In genomic region chr9:136229096-136230065, GRCh38 we compare ENCODE assay signal across 24 cellular contexts. TPM values are rescaled to one million over a fixed set of nuclear protein-coding genes. Genes with fewer than 3 reads are reported as not detected.
A peak's percentile ranks its signal among the peaks of the same experiment; 100 is the strongest.
DNase-seq lines count a peak whose midpoint lies in the region; ATAC-seq and TF ChIP-seq lines count a peak whose summit lies in the region.
"Had no signal": no experiment of that assay in that cellular context is flagged by ENCODE, and none has a peak within 500 bp of the region (broad histone marks: within the 10 kb centered on the region; RNA-seq: fewer than 3 reads in every experiment).

No MANE protein-coding gene starts in this region.

- H3K9me3 ChIP-seq in osteoblast (ENCODE audit: low read depth, low read length) (no peaks in the 10 kb centered on the region), MG63 (no peaks in the 10 kb centered on the region)
- H3K9me3 ChIP-seq: psoas muscle, transverse colon had no signal

- H3K27ac ChIP-seq in osteoblast (ENCODE audit: low read depth, low read length), result no peak overlapping the region
- H3K27ac ChIP-seq: psoas muscle, SK-N-MC, transverse colon had no signal

- H3K36me3 Mint-ChIP-seq in activated CD4-positive, alpha-beta T cell treated with anti-CD3 and anti-CD28 coated beads for 36 hours (ENCODE audit: low read depth), result peaks cover 27% of the 10 kb centered on the region

- in situ Hi-C loops in astrocyte of the cerebellum (cut with HindIII; ENCODE audit: low sequenced_read_pairs), result no loop called here

- intact Hi-C loops in activated CD4-positive, alpha-beta T cell treated with anti-CD3 and anti-CD28 coated beads for 36 hours (cut with DNase I, micrococcal nuclease), result loop anchor here in 1 of 2 experiments (5.0 kb wide), 1 partner anchor 53 kb away; no protein-coding TSS in a partner anchor

- H3K27me3 Mint-ChIP-seq in activated CD4-positive, alpha-beta T cell treated with anti-CD3 and anti-CD28 coated beads for 36 hours, result no peaks in the 10 kb centered on the region
- H3K27me3 Mint-ChIP-seq: CD4-positive, alpha-beta T cell had no signal

- H3K4me3 Mint-ChIP-seq in activated CD4-positive, alpha-beta T cell treated with anti-CD3 and anti-CD28 coated beads for 36 hours, result no peak overlapping the region
- H3K4me3 Mint-ChIP-seq: activated T-helper 1 cell treated with anti-CD3 and anti-CD28 coated beads, Interleukin-12 subunit alpha, Interleukin-12 subunit beta, Interleukin-2, Interleukin-4 antibody, amounts not matched to agents 30 ng/mL and 10 ng/mL and 1 ng/mL, durations not matched to agents 14 hours and 24 hours and 36 hours; CD4-positive, alpha-beta T cell; nephron progenitor cell had no signal

- H3K27me3 ChIP-seq in osteoblast (ENCODE audit: insufficient read depth, low read length), result no peaks in the 10 kb centered on the region
- H3K27me3 ChIP-seq in MG63, result no peaks in the 10 kb centered on the region
- H3K27me3 ChIP-seq: transverse colon had no signal

- CTCF ChIA-PET in activated CD4-positive, alpha-beta T cell treated with anti-CD3 and anti-CD28 coated beads for 36 hours (lab: Charles Lee), result interaction anchor here (1.4 kb wide), 1 partner anchor 11 kb away, joined by 3 read pairs; no protein-coding TSS in a partner anchor

- H3K4me3 ChIP-seq in LNCaP clone FGC (ENCODE audit: low read depth, low read length) (no peak overlapping the region), astrocyte of the cerebellum (ENCODE audit: low read depth, low read length) (no peak overlapping the region), osteoblast (ENCODE audit: insufficient read depth, low read length) (no peak overlapping the region), MG63 (no peak overlapping the region)
- H3K4me3 ChIP-seq: psoas muscle, SK-N-MC, transverse colon had no signal

- H3K27ac Mint-ChIP-seq in activated CD4-positive, alpha-beta T cell treated with anti-CD3 and anti-CD28 coated beads for 36 hours, result peak overlapping the region; percentile 37
- H3K27ac Mint-ChIP-seq: nephron progenitor cell had no signal

- TF ChIP-seq CTCF in LNCaP clone FGC (IDR thresholded peaks at IDR 0.05; ENCODE audit: control insufficient read depth, extremely low read depth, insufficient read depth) (no peak), astrocyte of the cerebellum (IDR thresholded peaks at IDR 0.05; ENCODE audit: low read depth, low read length, missing control alignments) (no peak), osteoblast (IDR thresholded peaks at IDR 0.05; ENCODE audit: extremely low read depth, low read depth, low read length) (no peak)

- H3K36me3 ChIP-seq in osteoblast (ENCODE audit: insufficient read depth, low read length), result peaks cover 4% of the 10 kb centered on the region
- peaks cover 4% of the 10 kb centered on the region; the same call in 1 of the 2 replicates for H3K36me3 ChIP-seq in MG63
- H3K36me3 ChIP-seq: transverse colon had no signal

- peak overlapping the region; percentile 51 for H3K4me2 ChIP-seq in osteoblast (ENCODE audit: insufficient read depth, low read length)

- peaks cover 14% of the 10 kb centered on the region for H3K79me2 ChIP-seq in osteoblast (ENCODE audit: insufficient read depth, low read length)

- H2AFZ ChIP-seq in osteoblast (ENCODE audit: low read length), result no peak overlapping the region

- H3K4me1 Mint-ChIP-seq in activated CD4-positive, alpha-beta T cell treated with anti-CD3 and anti-CD28 coated beads for 36 hours, result peaks cover 49% of the 10 kb centered on the region

- H3K4me1 ChIP-seq in osteoblast (ENCODE audit: insufficient read depth, low read length), result peaks cover 14% of the 10 kb centered on the region
- H3K4me1 ChIP-seq: psoas muscle, transverse colon had no signal

- ATAC-seq in activated CD4-positive, alpha-beta T cell treated with anti-CD3 and anti-CD28 coated beads for 36 hours, result no peak
- ATAC-seq in GM19397 (IDR thresholded peaks at IDR 0.05; ENCODE audit: unreplicated experiment), result no peak

- H4K20me1 ChIP-seq in osteoblast (ENCODE audit: insufficient read depth, low read length), result peaks cover 26% of the 10 kb centered on the region

- no peak for DNase-seq in activated CD4-positive, alpha-beta T cell treated with anti-CD3 and anti-CD28 coated beads for 36 hours
- no peak for DNase-seq in activated CD4-positive, alpha-beta T cell treated with anti-CD3 and anti-CD28 coated beads for 1 hour
- DNase-seq in LNCaP clone FGC (ENCODE audit: low read depth) (peak; percentile 47), astrocyte of the cerebellum (ENCODE audit: low read depth) (peak; percentile 72), osteoblast (ENCODE audit: insufficient read length, low spot score, missing footprints) (peak; percentile 90), MG63 (no peak), NCI-H128 (lab: John Stamatoyannopoulos, UW; ENCODE audit: unreplicated experiment) (no peak)
- DNase-seq: 8988T; CD4-positive, alpha-beta T cell; cerebellar nuclear complex; DND-41; effector memory CD4-positive, alpha-beta T cell; kidney glomerular epithelial cell; NCI-H2029; NCI-H510A treated with DMSO at 0.1 percent for 48 hours; nephron progenitor cell; OCI-M1; psoas muscle; stimulated activated naive CD4-positive, alpha-beta T cell; transverse colon had no signal

- POLR2A ChIA-PET in activated CD4-positive, alpha-beta T cell treated with anti-CD3 and anti-CD28 coated beads for 36 hours (lab: Charles Lee), result no interaction called here

- no peaks in the 10 kb centered on the region for H3K9me3 Mint-ChIP-seq in activated CD4-positive, alpha-beta T cell treated with anti-CD3 and anti-CD28 coated beads for 36 hours (ENCODE audit: low read depth)
- H3K9me3 Mint-ChIP-seq: activated T-helper 1 cell treated with anti-CD3 and anti-CD28 coated beads, Interleukin-12 subunit alpha, Interleukin-12 subunit beta, Interleukin-2, Interleukin-4 antibody, amounts not matched to agents 30 ng/mL and 10 ng/mL and 1 ng/mL, durations not matched to agents 14 hours and 24 hours and 36 hours; CD4-positive, alpha-beta T cell; nephron progenitor cell had no signal

RNA-seq across cellular contexts. Expression of gene QSOX2, which starts 16.2 kb away (rescaled TPM):
- 10 to 100 TPM; 18.1 to 21.2 TPM for total RNA-seq in activated CD4-positive, alpha-beta T cell treated with anti-CD3 and anti-CD28 coated beads for 36 hours
- 6.8 and 12.7 TPM in 2 replicates for total RNA-seq in osteoblast
- 22.7 and 28.2 TPM in 2 replicates for total RNA-seq in MG63 (2014; rRNA removed; shearing (Covaris generic); ENCODE audit: low replicate concordance)

RNA-seq across cellular contexts. Expression of gene LHX3, which starts 24.5 kb away (rescaled TPM):
- not detected for total RNA-seq in activated CD4-positive, alpha-beta T cell treated with anti-CD3 and anti-CD28 coated beads for 36 hours
- under 0.01 TPM in 1 of 2 replicates, not detected in the other for total RNA-seq in osteoblast
- not detected in 2 replicates for total RNA-seq in MG63 (2014; rRNA removed; shearing (Covaris generic); ENCODE audit: low replicate concordance)
- total RNA-seq: activated T-helper 1 cell treated with anti-CD3 and anti-CD28 coated beads, Interleukin-12 subunit alpha, Interleukin-12 subunit beta, Interleukin-2, Interleukin-4 antibody, amounts not matched to agents 30 ng/mL and 10 ng/mL and 1 ng/mL, durations not matched to agents 14 hours and 24 hours and 36 hours; mesenteric fat pad; psoas muscle; transverse colon had no signal

Comparison
In these comparisons a context has a peak if more than half of its experiments do, and no peak if none do; other contexts are left out.
1. DNase-seq: peak in LNCaP clone FGC (single experiment), astrocyte of the cerebellum (single experiment) and osteoblast (single experiment); none in activated CD4-positive, alpha-beta T cell treated with anti-CD3 and anti-CD28 coated beads for 36 hours (single experiment), activated CD4-positive, alpha-beta T cell treated with anti-CD3 and anti-CD28 coated beads for 1 hour (single experiment), MG63 (single experiment) and NCI-H128 (single experiment).